Comparison of ENCODE assay signal across 8 cellular contexts in the genomic region with DNA sequence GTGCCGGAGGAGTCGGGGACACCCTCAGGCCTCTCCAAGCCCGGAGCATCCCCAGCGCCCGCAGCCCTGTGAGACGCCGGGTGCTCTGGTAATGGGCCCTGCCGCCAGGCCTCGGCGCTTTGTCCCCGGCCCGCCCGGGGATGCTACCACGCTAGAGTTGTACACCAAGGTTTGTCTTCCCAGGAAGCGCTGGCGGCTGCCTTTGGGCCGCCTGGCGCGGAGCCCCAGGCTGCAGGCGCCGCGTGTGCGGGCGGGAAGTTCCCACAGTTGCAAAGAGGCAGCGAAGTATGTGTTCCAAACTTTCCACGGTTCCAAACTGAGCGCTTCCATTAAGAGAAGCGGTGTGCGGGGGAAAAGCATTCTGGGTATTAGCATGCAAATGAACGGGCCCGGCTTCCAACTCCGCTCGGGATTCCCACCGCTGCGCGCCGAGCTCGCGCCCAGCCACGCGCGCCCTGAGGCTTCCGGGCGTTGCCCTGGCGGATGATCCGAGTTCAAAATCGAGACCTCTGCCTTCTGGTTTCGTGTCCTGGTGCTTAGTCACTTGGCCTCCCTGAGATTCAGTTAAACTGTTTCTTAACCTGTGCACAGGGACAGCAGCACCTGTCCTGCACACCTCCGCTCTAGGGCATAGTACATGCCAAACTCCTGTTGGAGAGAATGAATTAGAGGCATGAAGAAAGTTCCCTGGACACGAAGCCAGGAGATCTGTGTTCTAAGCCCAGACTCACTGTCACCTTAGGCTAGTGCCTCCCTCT. TPM values are rescaled to one million over a fixed set of nuclear protein-coding genes. Genes with fewer than 3 reads are reported as not detected.
DNase-seq lines count a peak whose midpoint lies in the region; ATAC-seq and TF ChIP-seq lines count a peak whose summit lies in the region.

No MANE protein-coding gene starts in this region.

- TF ChIP-seq POLR2A in lower leg skin (IDR thresholded peaks at IDR 0.05) = no peak

- no peak for ATAC-seq in GM19351 (IDR thresholded peaks at IDR 0.05; ENCODE audit: unreplicated experiment)

- TF ChIP-seq CTCF in lower leg skin (IDR thresholded peaks at IDR 0.05) = no peak

- intact Hi-C loops in lower leg skin (cut with DNase I; ENCODE audit: low total_unique reads) = loop anchor here (10.0 kb wide), 1 partner anchor 147 kb away; the partner anchor contains the start of gene SFI1

- peak overlapping the region; percentile 42 for H3K4me3 ChIP-seq in lower leg skin (ENCODE audit: low read depth, poor library complexity, severe bottlenecking)

- WGBS in lower leg skin, 2 donors = 2% methylated on average over 30 to 50 of the region's 50 CpGs

- peak; percentile 64 to 69 for DNase-seq in AML-193 (lab: John Stamatoyannopoulos, UW)
- DNase-seq in GOT3 (lab: John Stamatoyannopoulos, UW) = peak; percentile 31
- DNase-seq in NCI-H526 treated with DMSO at 0.1 percent for 48 hours (lab: John Stamatoyannopoulos, UW) = peak; percentile 82
- DNase-seq in activated CD4-positive, alpha-beta T cell treated with anti-CD3 and anti-CD28 coated beads, Interleukin-2, amount 50 U/mL, for 48 hours = peak; percentile 73 to 81
- peak; percentile 84 for DNase-seq in ecto neural progenitor cell (ENCODE audit: low spot score)
- peak; percentile 76 to 92 for DNase-seq in lower leg skin (ENCODE audit: low spot score in 2 of 2)
- peak; percentile 45 to 62 for DNase-seq in stimulated activated CD4-positive, alpha-beta T cell treated with anti-CD3 and anti-CD28 coated beads, Interleukin-4, amount 100 ng/mL, for 4 hours

RNA-seq across cellular contexts. Expression of gene PATZ1, which starts 1.3 kb away (rescaled TPM):
- total RNA-seq in lower leg skin = 10 to 100 TPM; 10.5 to 17.0 (median 13.0) TPM

RNA-seq across cellular contexts. Expression of gene DRG1, which starts 52.0 kb away (rescaled TPM):
- 10 to 100 TPM; 43.0 to 55.1 (median 48.7) TPM for total RNA-seq in lower leg skin

RNA-seq across cellular contexts. Expression of gene PIK3IP1, which starts 55.1 kb away (rescaled TPM):
- 100 to 1,000 TPM in 3 of 4 donors, 10 to 100 TPM in 1; 84.8 to 162 (median 120) TPM for total RNA-seq in lower leg skin

Comparison
In these comparisons a context has a peak if more than half of its experiments do, and no peak if none do; other contexts are left out.
1. DNase-seq: peak in every context shown above with its lines; median percentile 84 in ecto neural progenitor cell; 84 in lower leg skin; 82 in NCI-H526 treated with DMSO at 0.1 percent for 48 hours; 77 in activated CD4-positive, alpha-beta T cell treated with anti-CD3 and anti-CD28 coated beads, Interleukin-2, amount 50 U/mL, for 48 hours; 66 in AML-193; 54 in stimulated activated CD4-positive, alpha-beta T cell treated with anti-CD3 and anti-CD28 coated beads, Interleukin-4, amount 100 ng/mL, for 4 hours; 31 in GOT3.